ENCODE assay signal across 7 cellular contexts in the genomic region with DNA sequence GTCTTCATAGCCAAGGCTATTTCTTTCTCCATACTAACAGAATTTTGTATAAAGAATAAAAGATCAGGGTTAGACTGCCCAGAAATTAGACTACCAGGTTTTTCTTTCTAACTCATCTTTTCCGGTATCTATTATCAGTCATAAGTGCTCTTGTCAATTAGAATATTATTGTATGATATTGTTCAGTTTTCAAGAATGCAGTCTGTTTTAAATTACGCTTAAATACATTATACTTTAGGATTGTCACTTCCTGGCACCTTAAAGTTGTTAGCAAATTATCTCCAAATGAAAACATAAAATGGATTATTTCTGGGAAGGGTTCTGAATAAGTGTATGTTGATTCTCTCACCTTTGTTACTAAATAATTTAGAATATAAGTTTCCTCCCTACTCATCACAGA.
"Had no signal": no experiment of that assay in that cellular context is flagged by ENCODE, and none has a peak within 500 bp of the region (broad histone marks: within the 10 kb centered on the region; RNA-seq: fewer than 3 reads in every experiment).

No MANE protein-coding gene starts in this region.

- H3K4me2 ChIP-seq: GM23338 had no signal

- H3K4me3 Mint-ChIP-seq: GM23338, H9, HFFc6, IgD-negative memory B cell had no signal

- H3K36me3 Mint-ChIP-seq: IgD-negative memory B cell had no signal

- DNase-seq: H9, HCEC 1CT, HFFc6 had no signal

- H2AFZ ChIP-seq: GM23338 had no signal

- H3K27ac Mint-ChIP-seq: GM23338, HFFc6, IgD-negative memory B cell had no signal

- H3K4me1 Mint-ChIP-seq: GM23338, IgD-negative memory B cell had no signal

- H3K4me3 ChIP-seq: GM23338 had no signal

- ATAC-seq: GM23338, HepG2 had no signal

- H3K9me3 Mint-ChIP-seq: GM23338, H9 had no signal

- H3K27ac ChIP-seq: HL-60 had no signal
